Comparison of ENCODE assay signal across 8 cellular contexts in the genomic region with DNA sequence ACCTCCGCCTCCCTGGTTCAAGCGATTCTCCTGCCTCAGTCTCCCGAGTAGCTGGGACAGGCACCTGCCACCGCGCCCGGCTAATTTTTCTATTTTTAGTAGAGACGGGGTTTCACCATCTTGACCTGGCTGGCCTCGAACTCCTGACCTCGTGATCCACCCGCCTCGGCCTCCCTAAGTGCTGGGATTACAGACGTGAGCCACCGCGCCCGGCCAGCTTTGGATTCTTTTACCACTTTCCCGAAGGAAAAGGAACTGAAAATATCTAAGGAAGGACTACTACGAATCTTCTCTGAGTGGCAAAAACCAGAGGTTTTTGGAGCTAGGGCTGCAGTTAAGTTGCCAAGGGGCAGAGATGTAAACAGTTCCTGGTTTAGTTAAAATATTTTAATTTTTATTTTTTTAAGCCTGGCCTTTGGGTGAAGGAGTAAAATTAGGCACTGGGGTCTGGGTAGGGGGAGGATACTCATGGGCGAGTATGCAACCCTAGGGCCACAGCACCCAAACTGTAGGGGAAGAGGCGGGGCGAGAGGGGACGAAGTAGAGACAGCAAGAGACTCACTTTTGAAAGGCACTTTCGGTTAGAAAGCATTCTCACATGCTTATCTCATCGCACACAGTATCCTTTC. TPM values are rescaled to one million over a fixed set of nuclear protein-coding genes. Genes with fewer than 3 reads are reported as not detected.
DNase-seq lines count a peak whose midpoint lies in the region; ATAC-seq and TF ChIP-seq lines count a peak whose summit lies in the region.

No MANE protein-coding gene starts in this region.

- H3K9me3 ChIP-seq in T-helper 17 cell (ENCODE audit: control insufficient read depth, low read length, poor library complexity, severe bottlenecking) (no peaks in the 10 kb centered on the region), endocrine pancreas (ENCODE audit: control insufficient read depth, low read length) (no peaks in the 10 kb centered on the region)

- peak overlapping the region; percentile 95 for H3K4me3 Mint-ChIP-seq in activated CD4-positive, alpha-beta T cell treated with anti-CD3 and anti-CD28 coated beads for 36 hours
- H3K4me3 Mint-ChIP-seq in T-helper 17 cell (peak overlapping the region; percentile 92), neural crest cell (peak overlapping the region; percentile 90)

- intact Hi-C loops in activated CD4-positive, alpha-beta T cell treated with anti-CD3 and anti-CD28 coated beads for 36 hours (cut with DNase I, micrococcal nuclease): loop anchor here (1.0 to 5.0 kb wide), 7 partner anchors 107 to 437 kb away; a partner anchor contains a TSS

- ATAC-seq in activated CD4-positive, alpha-beta T cell treated with anti-CD3 and anti-CD28 coated beads for 36 hours: no peak
- no peak for ATAC-seq in T-helper 17 cell
- ATAC-seq in GM21526 (IDR thresholded peaks at IDR 0.05; ENCODE audit: low FRiP score, unreplicated experiment): no peak

- H3K4me1 ChIP-seq in endocrine pancreas (ENCODE audit: control insufficient read depth, insufficient read depth, low read length): peaks cover 4% of the 10 kb centered on the region

- H3K27me3 ChIP-seq in endocrine pancreas (ENCODE audit: control insufficient read depth, insufficient read depth, low read length): no peaks in the 10 kb centered on the region

- H3K9ac ChIP-seq in endocrine pancreas (ENCODE audit: control insufficient read depth, insufficient read depth, low read length): peak overlapping the region; percentile 78

- peaks cover 52% of the 10 kb centered on the region for H3K4me1 Mint-ChIP-seq in activated CD4-positive, alpha-beta T cell treated with anti-CD3 and anti-CD28 coated beads for 36 hours
- H3K4me1 Mint-ChIP-seq in T-helper 17 cell (peaks cover 42% of the 10 kb centered on the region), neural crest cell (peaks cover 44% of the 10 kb centered on the region)

- no peaks in the 10 kb centered on the region for H3K27me3 Mint-ChIP-seq in activated CD4-positive, alpha-beta T cell treated with anti-CD3 and anti-CD28 coated beads for 36 hours
- no peaks in the 10 kb centered on the region for H3K27me3 Mint-ChIP-seq in T-helper 17 cell
- no peaks in the 10 kb centered on the region for H3K27me3 Mint-ChIP-seq in neural crest cell (ENCODE audit: low read depth)

- H3K4me3 ChIP-seq in endocrine pancreas (ENCODE audit: control insufficient read depth, insufficient read depth, low read length): peak overlapping the region; percentile 67

- POLR2A ChIA-PET in activated CD4-positive, alpha-beta T cell treated with anti-CD3 and anti-CD28 coated beads for 36 hours (lab: Charles Lee): interaction anchor here (0.6 to 3.7 kb wide), 8 partner anchors 18 to 308 kb away, joined by 3 to 106 read pairs (median 4); a partner anchor contains a TSS

- peak; percentile 52 for DNase-seq in activated CD4-positive, alpha-beta T cell treated with anti-CD3 and anti-CD28 coated beads for 36 hours
- DNase-seq in activated CD4-positive, alpha-beta T cell treated with anti-CD3 and anti-CD28 coated beads for 4 hours: no peak
- no peak for DNase-seq in T-helper 17 cell
- peak; percentile 2 for DNase-seq in neural crest cell (ENCODE audit: low read depth, low spot score)
- no peak for DNase-seq in A172 (ENCODE audit: low spot score)
- no peak for DNase-seq in NCI-H524 (lab: John Stamatoyannopoulos, UW)

- peaks cover 46% of the 10 kb centered on the region for H3K36me3 Mint-ChIP-seq in activated CD4-positive, alpha-beta T cell treated with anti-CD3 and anti-CD28 coated beads for 36 hours (ENCODE audit: low read depth)
- H3K36me3 Mint-ChIP-seq in T-helper 17 cell (ENCODE audit: low read depth) (peaks cover 2% of the 10 kb centered on the region), neural crest cell (ENCODE audit: low read depth) (peaks cover 13% of the 10 kb centered on the region)

- peaks cover 3% of the 10 kb centered on the region for H3K9me3 Mint-ChIP-seq in activated CD4-positive, alpha-beta T cell treated with anti-CD3 and anti-CD28 coated beads for 36 hours (ENCODE audit: low read depth)
- peaks cover 3% of the 10 kb centered on the region for H3K9me3 Mint-ChIP-seq in neural crest cell

- H3K27ac Mint-ChIP-seq in activated CD4-positive, alpha-beta T cell treated with anti-CD3 and anti-CD28 coated beads for 36 hours: peak overlapping the region; percentile 99
- peak overlapping the region; percentile 98 for H3K27ac Mint-ChIP-seq in T-helper 17 cell
- H3K27ac Mint-ChIP-seq in neural crest cell (ENCODE audit: unreplicated experiment): peak overlapping the region; percentile 97

- CTCF ChIA-PET in activated CD4-positive, alpha-beta T cell treated with anti-CD3 and anti-CD28 coated beads for 36 hours (lab: Charles Lee): interaction anchor here (0.9 to 1.9 kb wide), 2 partner anchors 40 to 52 kb away, joined by 4 to 15 read pairs; a partner anchor contains a TSS

- no peaks in the 10 kb centered on the region for H3K36me3 ChIP-seq in endocrine pancreas (ENCODE audit: control insufficient read depth, insufficient read depth, low read length)

- TF ChIP-seq CTCF in neural crest cell (conservative IDR thresholded peaks at IDR 0.05): no peak

RNA-seq across cellular contexts. Expression of a gene that starts 0.5 kb away (rescaled TPM):
- total RNA-seq in activated CD4-positive, alpha-beta T cell treated with anti-CD3 and anti-CD28 coated beads for 36 hours: 10 to 100 TPM; 33.5 to 35.1 TPM
- total RNA-seq in T-helper 17 cell (10 to 100 TPM; 14.3 to 14.4 TPM), neural crest cell (42.8 and 43.2 TPM in 2 replicates)
- 67.8 and 105 TPM in 2 replicates for total RNA-seq in A172 (2014; rRNA removed; shearing (Covaris generic))

RNA-seq across cellular contexts. Expression of a gene that starts 40.9 kb away (rescaled TPM):
- 100 to 1,000 TPM; 472 to 686 TPM for total RNA-seq in activated CD4-positive, alpha-beta T cell treated with anti-CD3 and anti-CD28 coated beads for 36 hours
- 100 to 1,000 TPM; 526 to 528 TPM for total RNA-seq in T-helper 17 cell
- 312 and 330 TPM in 2 replicates for total RNA-seq in neural crest cell
- 319 and 360 TPM in 2 replicates for total RNA-seq in A172 (2014; rRNA removed; shearing (Covaris generic))

Comparison
In these comparisons a context has a peak if more than half of its experiments do, and no peak if none do; other contexts are left out.
1. DNase-seq: peak in activated CD4-positive, alpha-beta T cell treated with anti-CD3 and anti-CD28 coated beads for 36 hours (single experiment) and neural crest cell (single experiment); none in activated CD4-positive, alpha-beta T cell treated with anti-CD3 and anti-CD28 coated beads for 4 hours (0 of 2), T-helper 17 cell (0 of 3), A172 (single experiment) and NCI-H524 (0 of 2).
2. Peak in every context shown above with its lines, with median percentiles within 50 percentile points of each other: H3K27ac Mint-ChIP-seq and H3K4me3 Mint-ChIP-seq.